ENCODE assay signal across 2 cellular contexts in genomic region chr20:40893610-40894242, GRCh38.
TF ChIP-seq lines count a peak whose summit lies in the region.

No MANE protein-coding gene starts in this region.

TF ChIP-seq in liver, 16 proteins besides CTCF, POLR2A, EP300 and RAD21 (continued from another document):
- TF ChIP-seq HNF4G (IDR thresholded peaks at IDR 0.05) (no peak), YY1 (IDR thresholded peaks at IDR 0.05) (no peak), ATF3 (IDR thresholded peaks at IDR 0.05) (no peak), REST (IDR thresholded peaks at IDR 0.05) (no peak), RXRA (IDR thresholded peaks at IDR 0.05) (peak; percentile 88 to 97), SP1 (IDR thresholded peaks at IDR 0.05) (peak; percentile 31), HNF4A (conservative IDR thresholded peaks at IDR 0.05) (peak; percentile 75 to 83), JUND (IDR thresholded peaks at IDR 0.05) (no peak), NR2F2 (IDR thresholded peaks at IDR 0.05) (peak; percentile 91), FOXA1 (IDR thresholded peaks at IDR 0.05) (no peak), GABPA (IDR thresholded peaks at IDR 0.05 in 1 of 2, conservative IDR thresholded peaks at IDR 0.05 in 1 of 2) (no peak), EGR1 (IDR thresholded peaks at IDR 0.05; ENCODE audit: low read depth in 2 of 2) (no peak), MAX (IDR thresholded peaks at IDR 0.05) (no peak)
TF ChIP-seq in liver: peak in this region for 5.

TF ChIP-seq in HepG2, 621 proteins besides CTCF, POLR2A, EP300 and RAD21 (continued from another document):
- TF ChIP-seq ZUFSP (CRISPR knock-in tag; IDR thresholded peaks at IDR 0.05; ENCODE audit: borderline replicate concordance), result no peak
- no peak for TF ChIP-seq ZNF788 (CRISPR knock-in tag; IDR thresholded peaks at IDR 0.05; ENCODE audit: borderline replicate concordance)
- TF ChIP-seq RFXAP (CRISPR knock-in tag; IDR thresholded peaks at IDR 0.05; ENCODE audit: borderline replicate concordance), result no peak
- no peak for TF ChIP-seq TCF7L2 (IDR thresholded peaks at IDR 0.05; ENCODE audit: low read depth, low read length)
- no peak for TF ChIP-seq TOE1 (CRISPR knock-in tag; IDR thresholded peaks at IDR 0.05)
- no peak for TF ChIP-seq GABPB1 (CRISPR knock-in tag; IDR thresholded peaks at IDR 0.05)
- no peak for TF ChIP-seq ZNF558 (CRISPR knock-in tag; IDR thresholded peaks at IDR 0.05; ENCODE audit: borderline replicate concordance)
- no peak for TF ChIP-seq TBX2 (CRISPR knock-in tag; IDR thresholded peaks at IDR 0.05; ENCODE audit: borderline replicate concordance)
